In genomic region chr7:144391823-144392255, GRCh38 we compare ENCODE assay signal across 1 cellular context.
TF ChIP-seq lines count a peak whose summit lies in the region.

No MANE protein-coding gene starts in this region.

TF ChIP-seq in H1, 55 proteins besides CTCF, POLR2A, EP300 and RAD21 (continued from another document):
- TF ChIP-seq JUN (IDR thresholded peaks at IDR 0.05; ENCODE audit: low read depth, low read length) (no peak), POU5F1 (IDR thresholded peaks at IDR 0.05; ENCODE audit: low read depth, low read length) (no peak), HDAC6 (IDR thresholded peaks at IDR 0.05; ENCODE audit: low read depth, low read length) (no peak), SIX5 (IDR thresholded peaks at IDR 0.05; ENCODE audit: low read depth, low read length) (no peak), ASH2L (IDR thresholded peaks at IDR 0.05; ENCODE audit: low read length) (no peak), NANOG (IDR thresholded peaks at IDR 0.05; ENCODE audit: insufficient read depth, low read depth, low read length, poor library complexity, severe bottlenecking) (no peak), PHF8 (conservative IDR thresholded peaks at IDR 0.05; ENCODE audit: low read depth, low read length) (no peak), MAFK (IDR thresholded peaks at IDR 0.05; ENCODE audit: low read depth, low read length) (no peak), USF2 (IDR thresholded peaks at IDR 0.05; ENCODE audit: low read length) (no peak), ATF3 (IDR thresholded peaks at IDR 0.05; ENCODE audit: insufficient read depth, low read depth, low read length) (no peak), EZH2 (IDR thresholded peaks at IDR 0.05; ENCODE audit: low read depth, low read length, severe bottlenecking) (no peak), GABPA (IDR thresholded peaks at IDR 0.05; ENCODE audit: borderline replicate concordance, insufficient read depth, low read length) (no peak), CHD1 (IDR thresholded peaks at IDR 0.05; ENCODE audit: low read depth, low read length) (no peak)
